ENCODE assay signal across 22 cellular contexts in the genomic region with DNA sequence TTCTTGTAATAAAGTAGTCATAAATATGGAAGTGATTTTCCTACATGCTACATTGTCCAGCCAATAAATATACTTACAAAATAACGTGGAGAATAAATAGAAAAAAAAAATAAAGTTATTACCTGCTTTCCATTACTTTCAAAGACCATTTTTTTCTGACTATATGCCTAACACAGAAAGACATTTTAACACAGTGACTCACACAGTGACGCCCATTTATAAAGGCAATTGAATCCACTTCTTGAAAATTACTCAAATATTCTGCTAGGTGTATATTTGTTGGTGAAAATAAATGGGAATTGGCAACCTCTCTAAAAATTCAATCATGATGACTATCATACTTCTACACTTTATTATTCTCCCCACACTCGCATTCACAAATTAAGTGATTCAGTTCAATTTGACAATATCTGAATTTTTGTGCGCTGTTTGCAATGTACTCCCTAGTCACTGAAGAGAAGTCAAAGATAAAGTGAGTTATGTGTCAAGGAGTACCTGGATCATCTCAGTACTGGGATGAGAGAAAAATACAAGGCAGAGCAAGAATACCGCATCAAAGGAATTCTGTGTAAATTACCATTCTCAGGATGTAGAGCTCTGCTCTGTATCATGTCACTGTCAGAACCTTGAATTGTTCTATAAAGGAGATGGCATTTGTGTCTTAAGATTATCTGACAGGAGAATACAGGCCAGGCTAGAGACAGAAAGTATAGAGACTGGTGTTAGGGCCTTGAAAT.
DNase-seq lines count a peak whose midpoint lies in the region; ATAC-seq and TF ChIP-seq lines count a peak whose summit lies in the region.
"Had no signal": no experiment of that assay in that cellular context is flagged by ENCODE, and none has a peak within 500 bp of the region (broad histone marks: within the 10 kb centered on the region; RNA-seq: fewer than 3 reads in every experiment).

No MANE protein-coding gene starts in this region.

- H3K4me2 ChIP-seq in PC-3 (ENCODE audit: low read length) (no peak overlapping the region), neural cell (ENCODE audit: low read length) (no peak overlapping the region), hepatocyte (no peak overlapping the region)
- H3K4me2 ChIP-seq: GM23338, KMS-11 had no signal

- intact Hi-C loops in PC-3 (cut with micrococcal nuclease), result no loop called here

- H3K27ac ChIP-seq in PC-3 (ENCODE audit: low read length) (no peak overlapping the region), epithelial cell of prostate (peak overlapping the region; percentile 48), neural cell (ENCODE audit: low read length) (peak overlapping the region; percentile 30), hepatocyte (no peak overlapping the region)
- H3K27ac ChIP-seq: KMS-11, Peyer's patch had no signal

- TF ChIP-seq RAD21 in neural cell (conservative IDR thresholded peaks at IDR 0.05), result no peak

- CTCF ChIA-PET in PC-3 (lab: Charles Lee), result no interaction called here

- no peaks in the 10 kb centered on the region for H3K79me2 ChIP-seq in PC-3 (ENCODE audit: low read length)
- H3K79me2 ChIP-seq in neural cell (replicated peaks; ENCODE audit: insufficient read depth, low read length), result no peaks in the 10 kb centered on the region
- no peaks in the 10 kb centered on the region for H3K79me2 ChIP-seq in hepatocyte

- H3K27me3 ChIP-seq in PC-3 (ENCODE audit: low read length) (no peaks in the 10 kb centered on the region), neural cell (ENCODE audit: insufficient read depth, low read depth, low read length) (no peaks in the 10 kb centered on the region), hepatocyte (no peaks in the 10 kb centered on the region)
- H3K27me3 ChIP-seq: BE2C, Peyer's patch had no signal

- POLR2A ChIA-PET in PC-3 (lab: Charles Lee; ENCODE audit: unreplicated experiment), result no interaction called here

- no peak overlapping the region for H2AFZ ChIP-seq in PC-3 (ENCODE audit: low read length)
- H2AFZ ChIP-seq in neural cell (ENCODE audit: low read depth, low read length), result no peak overlapping the region
- no peak overlapping the region for H2AFZ ChIP-seq in hepatocyte
- H2AFZ ChIP-seq: GM23338 had no signal

- H3F3A ChIP-seq in PC-3 (ENCODE audit: low read length, unreplicated experiment) (no peaks in the 10 kb centered on the region), neural cell (ENCODE audit: insufficient read depth, low read length, poor library complexity, severe bottlenecking) (no peaks in the 10 kb centered on the region)

- H3K9me3 ChIP-seq in PC-3 (ENCODE audit: low read length) (no peaks in the 10 kb centered on the region), neural cell (ENCODE audit: low read length) (no peaks in the 10 kb centered on the region), hepatocyte (ENCODE audit: low read depth) (no peaks in the 10 kb centered on the region)
- H3K9me3 ChIP-seq: BE2C, Peyer's patch had no signal

- H3K4me3 ChIP-seq in PC-3 (ENCODE audit: low read length), result no peak overlapping the region
- H3K4me3 ChIP-seq in neural cell (ENCODE audit: low read length), result no peak overlapping the region
- H3K4me3 ChIP-seq in hepatocyte, result no peak overlapping the region
- H3K4me3 ChIP-seq: GM23338, Peyer's patch had no signal

- ATAC-seq in PC-3, result peak; percentile 78
- ATAC-seq: GM23338, HCT116 had no signal

- H3K9me2 ChIP-seq in PC-3 (replicated peaks; ENCODE audit: low read length) (no peaks in the 10 kb centered on the region), neural cell (ENCODE audit: insufficient read depth, low read length) (no peaks in the 10 kb centered on the region), hepatocyte (replicated peaks; ENCODE audit: insufficient read depth) (no peaks in the 10 kb centered on the region)

- H3K36me3 ChIP-seq in PC-3 (ENCODE audit: low read depth, low read length) (no peaks in the 10 kb centered on the region), neural cell (ENCODE audit: insufficient read depth, low read length) (no peaks in the 10 kb centered on the region), hepatocyte (replicated peaks; ENCODE audit: insufficient read depth, low read depth) (no peaks in the 10 kb centered on the region)
- H3K36me3 ChIP-seq: BE2C, Peyer's patch had no signal

- no peaks in the 10 kb centered on the region for H4K20me1 ChIP-seq in PC-3 (ENCODE audit: low read length)
- H4K20me1 ChIP-seq in neural cell (ENCODE audit: insufficient read depth), result no peaks in the 10 kb centered on the region
- H4K20me1 ChIP-seq in hepatocyte (ENCODE audit: insufficient read depth, poor library complexity, severe bottlenecking), result no peaks in the 10 kb centered on the region

- BruUV-seq in PC-3 (replicated peaks; lab: Mats Ljungman, UMichigan), result no TSS peak

- H3K4me1 ChIP-seq in PC-3 (ENCODE audit: insufficient read depth, low read length) (no peaks in the 10 kb centered on the region), hepatocyte (ENCODE audit: insufficient read depth) (peaks cover 9% of the 10 kb centered on the region)
- H3K4me1 ChIP-seq: BE2C had no signal

- TF ChIP-seq EP300 in neural cell (conservative IDR thresholded peaks at IDR 0.05; ENCODE audit: poor library complexity, severe bottlenecking), result peak; percentile 81

- no peak overlapping the region for H3K9ac ChIP-seq in PC-3 (ENCODE audit: low read length)
- no peak overlapping the region for H3K9ac ChIP-seq in neural cell (ENCODE audit: low read length)
- H3K9ac ChIP-seq: KMS-11 had no signal

- no peak for TF ChIP-seq CTCF in PC-3 (conservative IDR thresholded peaks at IDR 0.05; ENCODE audit: low read depth, low read length)
- no peak for TF ChIP-seq CTCF in neural cell (IDR thresholded peaks at IDR 0.05; ENCODE audit: poor library complexity, severe bottlenecking)
- no peak for TF ChIP-seq CTCF in hepatocyte (IDR thresholded peaks at IDR 0.05; ENCODE audit: poor library complexity)

- WGBS in hepatocyte (ENCODE audit: low lambda C conversion rate, missing lambda C conversion rate), result 44% methylated on average over 5 of the region's 5 CpGs

- DNase-seq in ELF-1 (ENCODE audit: low read depth, low spot score) (peak; percentile 3), PC-3 (peak; percentile 41), epithelial cell of prostate (ENCODE audit: low read depth, low spot score) (no peak), DMS153 treated with DMSO at 0.1 percent for 48 hours (lab: John Stamatoyannopoulos, UW; ENCODE audit: unreplicated experiment) (no peak), hepatocyte (ENCODE audit: low spot score) (no peak), cerebellar nuclear complex (lab: John Stamatoyannopoulos, UW) (no peak)
- DNase-seq: BE2C; CD4-positive, CD25-positive, alpha-beta regulatory T cell; COR-L47; DMS 273 treated with DMSO at 0.1 percent for 48 hours; GDM1; NCI-H1048; NCI-H1436; NCI-H2029; NCI-H2171 treated with DMSO at 0.1 percent for 48 hours; NCI-H446 treated with DMSO at 0.1 percent for 48 hours; Peyer's patch; SHP77 had no signal

TF ChIP-seq in neural cell, 6 proteins besides CTCF, POLR2A, EP300 and RAD21:
- TF ChIP-seq, protein P1, sequence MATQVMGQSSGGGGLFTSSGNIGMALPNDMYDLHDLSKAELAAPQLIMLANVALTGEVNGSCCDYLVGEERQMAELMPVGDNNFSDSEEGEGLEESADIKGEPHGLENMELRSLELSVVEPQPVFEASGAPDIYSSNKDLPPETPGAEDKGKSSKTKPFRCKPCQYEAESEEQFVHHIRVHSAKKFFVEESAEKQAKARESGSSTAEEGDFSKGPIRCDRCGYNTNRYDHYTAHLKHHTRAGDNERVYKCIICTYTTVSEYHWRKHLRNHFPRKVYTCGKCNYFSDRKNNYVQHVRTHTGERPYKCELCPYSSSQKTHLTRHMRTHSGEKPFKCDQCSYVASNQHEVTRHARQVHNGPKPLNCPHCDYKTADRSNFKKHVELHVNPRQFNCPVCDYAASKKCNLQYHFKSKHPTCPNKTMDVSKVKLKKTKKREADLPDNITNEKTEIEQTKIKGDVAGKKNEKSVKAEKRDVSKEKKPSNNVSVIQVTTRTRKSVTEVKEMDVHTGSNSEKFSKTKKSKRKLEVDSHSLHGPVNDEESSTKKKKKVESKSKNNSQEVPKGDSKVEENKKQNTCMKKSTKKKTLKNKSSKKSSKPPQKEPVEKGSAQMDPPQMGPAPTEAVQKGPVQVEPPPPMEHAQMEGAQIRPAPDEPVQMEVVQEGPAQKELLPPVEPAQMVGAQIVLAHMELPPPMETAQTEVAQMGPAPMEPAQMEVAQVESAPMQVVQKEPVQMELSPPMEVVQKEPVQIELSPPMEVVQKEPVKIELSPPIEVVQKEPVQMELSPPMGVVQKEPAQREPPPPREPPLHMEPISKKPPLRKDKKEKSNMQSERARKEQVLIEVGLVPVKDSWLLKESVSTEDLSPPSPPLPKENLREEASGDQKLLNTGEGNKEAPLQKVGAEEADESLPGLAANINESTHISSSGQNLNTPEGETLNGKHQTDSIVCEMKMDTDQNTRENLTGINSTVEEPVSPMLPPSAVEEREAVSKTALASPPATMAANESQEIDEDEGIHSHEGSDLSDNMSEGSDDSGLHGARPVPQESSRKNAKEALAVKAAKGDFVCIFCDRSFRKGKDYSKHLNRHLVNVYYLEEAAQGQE (IDR thresholded peaks at IDR 0.05; ENCODE audit: borderline replicate concordance), result peak; percentile 99
- TF ChIP-seq POLR2AphosphoS5 (IDR thresholded peaks at IDR 0.05), result peak; percentile 63
- TF ChIP-seq EZH2 (IDR thresholded peaks at IDR 0.05; ENCODE audit: borderline replicate concordance, insufficient read depth, low read length, poor library complexity, severe bottlenecking), result no peak
- TF ChIP-seq MXI1 (conservative IDR thresholded peaks at IDR 0.05; ENCODE audit: poor library complexity, severe bottlenecking), result no peak

Comparison
In these comparisons a context has a peak if more than half of its experiments do, and no peak if none do; other contexts are left out.
1. DNase-seq: peak in ELF-1 (single experiment) and PC-3 (single experiment); none in epithelial cell of prostate (single experiment), DMS153 treated with DMSO at 0.1 percent for 48 hours (single experiment), hepatocyte (single experiment) and cerebellar nuclear complex (0 of 2).
2. H3K27ac ChIP-seq: peak in epithelial cell of prostate (single experiment) and neural cell (single experiment); none in PC-3 (single experiment) and hepatocyte (single experiment).